ENCODE assay signal across 19 cellular contexts in genomic region chr3:103247459-103247858, GRCh38.
"Had no signal": no experiment of that assay in that cellular context is flagged by ENCODE, and none has a peak within 500 bp of the region (broad histone marks: within the 10 kb centered on the region; RNA-seq: fewer than 3 reads in every experiment).

No MANE protein-coding gene starts in this region.

- H3K36me3 ChIP-seq: heart left ventricle, prostate gland, stomach, thoracic aorta, transverse colon had no signal

- H3K4me1 ChIP-seq: heart left ventricle, parathyroid adenoma, prostate gland, stomach, transverse colon had no signal

- H2AFZ ChIP-seq: parathyroid adenoma had no signal

- H3K27ac ChIP-seq: dorsolateral prefrontal cortex, heart left ventricle, parathyroid adenoma, prostate gland, stomach, thoracic aorta, transverse colon had no signal

- ATAC-seq: heart left ventricle, left colon had no signal

- FAIRE-seq: small intestine had no signal

- H3K9me3 ChIP-seq: heart left ventricle, thoracic aorta, transverse colon had no signal

- H3K27me3 ChIP-seq: dorsolateral prefrontal cortex, heart left ventricle, stomach, transverse colon had no signal

- DNase-seq: cortex of kidney; dorsolateral prefrontal cortex; effector CD8-positive, alpha-beta T cell; foreskin melanocyte; heart left ventricle; hippocampal formation; left colon; mesendoderm; naive B cell; occipital lobe; small intestine; stimulated activated CD4-positive, alpha-beta T cell treated with anti-CD3 and anti-CD28 coated beads, Interleukin-12 subunit alpha, Interleukin-12 subunit beta, amount 100 ng/mL, for 4 hours; stimulated activated naive CD4-positive, alpha-beta T cell; stomach; substantia nigra; transverse colon had no signal

- H3K79me2 ChIP-seq: parathyroid adenoma had no signal

- H3K4me3 ChIP-seq: dorsolateral prefrontal cortex, heart left ventricle, prostate gland, stomach, thoracic aorta, transverse colon had no signal

- H3K9ac ChIP-seq: parathyroid adenoma had no signal
